Comparison of ENCODE assay signal across 8 cellular contexts in genomic region chr1:173823776-173824314, GRCh38. TPM values are rescaled to one million over a fixed set of nuclear protein-coding genes. Genes with fewer than 3 reads are reported as not detected.
A peak's percentile ranks its signal among the peaks of the same experiment; 100 is the strongest.
DNase-seq lines count a peak whose midpoint lies in the region; ATAC-seq and TF ChIP-seq lines count a peak whose summit lies in the region.

No MANE protein-coding gene starts in this region.

- no peaks in the 10 kb centered on the region for H3K9me3 ChIP-seq in hepatocyte (ENCODE audit: low read depth)

- peak; percentile 65 for ATAC-seq in activated CD8-positive, alpha-beta memory T cell treated with anti-CD3 and anti-CD28 coated beads, Interleukin-2, amount 10 ng/mL, durations not matched to agents 7 days and 5 days
- ATAC-seq in HG02938 (IDR thresholded peaks at IDR 0.05; ENCODE audit: unreplicated experiment) (peak; percentile 30), WTC11 (peak; percentile 54)
- peak in 1 of 2 donors; percentile 40 for ATAC-seq in stimulated activated naive B cell treated with anti-CD40 and anti-IgM and Interleukin-4, amounts not matched to agents 10 μg/mL and 1 μg/mL and 100 μg/mL, for 72 hours (replicated peaks)

- no peaks in the 10 kb centered on the region for H4K20me1 ChIP-seq in hepatocyte (ENCODE audit: insufficient read depth, poor library complexity, severe bottlenecking)

- H3K27ac Mint-ChIP-seq in activated CD8-positive, alpha-beta memory T cell treated with anti-CD3 and anti-CD28 coated beads, Interleukin-2, amount 10 ng/mL, durations not matched to agents 7 days and 5 days: peak overlapping the region; percentile 98
- peak overlapping the region; percentile 99 for H3K27ac Mint-ChIP-seq in WTC11
- peak overlapping the region; percentile 99 for H3K27ac Mint-ChIP-seq in stimulated activated naive B cell treated with anti-CD40 and anti-IgM and Interleukin-4, amounts not matched to agents 10 μg/mL and 1 μg/mL and 100 μg/mL, for 72 hours

- H3K4me1 Mint-ChIP-seq in activated CD8-positive, alpha-beta memory T cell treated with anti-CD3 and anti-CD28 coated beads, Interleukin-2, amount 10 ng/mL, durations not matched to agents 7 days and 5 days: peaks cover 60% of the 10 kb centered on the region
- peaks cover 16% of the 10 kb centered on the region for H3K4me1 Mint-ChIP-seq in WTC11
- H3K4me1 Mint-ChIP-seq in stimulated activated naive B cell treated with anti-CD40 and anti-IgM and Interleukin-4, amounts not matched to agents 10 μg/mL and 1 μg/mL and 100 μg/mL, for 72 hours: peaks cover 20 to 43% of the 10 kb centered on the region in 2 donors

- POLR2A ChIA-PET in WTC11 (lab: Charles Lee): interaction anchor here (0.6 to 2.2 kb wide), 8 partner anchors 23 to 394 kb away, joined by 3 to 19 read pairs (median 4); partner anchors contain the start of genes GAS5, KLHL20, PRDX6 and ZBTB37

- H3K9me2 ChIP-seq in hepatocyte (replicated peaks; ENCODE audit: insufficient read depth): no peaks in the 10 kb centered on the region

- H3K36me3 Mint-ChIP-seq in activated CD8-positive, alpha-beta memory T cell treated with anti-CD3 and anti-CD28 coated beads, Interleukin-2, amount 10 ng/mL, durations not matched to agents 7 days and 5 days: peaks cover 41% of the 10 kb centered on the region
- H3K36me3 Mint-ChIP-seq in WTC11: peaks cover 31% of the 10 kb centered on the region
- peaks cover 13 to 20% of the 10 kb centered on the region in 2 donors for H3K36me3 Mint-ChIP-seq in stimulated activated naive B cell treated with anti-CD40 and anti-IgM and Interleukin-4, amounts not matched to agents 10 μg/mL and 1 μg/mL and 100 μg/mL, for 72 hours

- H3K4me2 ChIP-seq in hepatocyte: peak overlapping the region; percentile 88

- peak overlapping the region; percentile 51 for H2AFZ ChIP-seq in hepatocyte

- CTCF ChIA-PET in activated CD8-positive, alpha-beta memory T cell treated with anti-CD3 and anti-CD28 coated beads, Interleukin-2, amount 10 ng/mL, durations not matched to agents 7 days and 5 days (lab: Charles Lee): interaction anchor here (0.7 to 3.4 kb wide), 15 partner anchors 28 to 439 kb away, joined by 3 to 35 read pairs (median 3); partner anchors contain the start of genes GAS5, KLHL20 and PRDX6
- CTCF ChIA-PET in WTC11 (lab: Charles Lee): interaction anchor here (0.6 to 3.6 kb wide), 5 partner anchors 45 to 459 kb away, joined by 3 to 11 read pairs (median 3); partner anchors contain the start of genes PRDX6 and ZBTB37

- H3K27me3 ChIP-seq in hepatocyte: no peaks in the 10 kb centered on the region

- H3K4me3 Mint-ChIP-seq in activated CD8-positive, alpha-beta memory T cell treated with anti-CD3 and anti-CD28 coated beads, Interleukin-2, amount 10 ng/mL, durations not matched to agents 7 days and 5 days: peak overlapping the region; percentile 98
- peak overlapping the region; percentile 99 for H3K4me3 Mint-ChIP-seq in WTC11
- peak overlapping the region; percentile 93 to 98 for H3K4me3 Mint-ChIP-seq in stimulated activated naive B cell treated with anti-CD40 and anti-IgM and Interleukin-4, amounts not matched to agents 10 μg/mL and 1 μg/mL and 100 μg/mL, for 72 hours

- no peaks in the 10 kb centered on the region for H3K27me3 Mint-ChIP-seq in activated CD8-positive, alpha-beta memory T cell treated with anti-CD3 and anti-CD28 coated beads, Interleukin-2, amount 10 ng/mL, durations not matched to agents 7 days and 5 days
- no peaks in the 10 kb centered on the region for H3K27me3 Mint-ChIP-seq in WTC11 (ENCODE audit: low read depth)
- H3K27me3 Mint-ChIP-seq in stimulated activated naive B cell treated with anti-CD40 and anti-IgM and Interleukin-4, amounts not matched to agents 10 μg/mL and 1 μg/mL and 100 μg/mL, for 72 hours: no peaks in the 10 kb centered on the region

- H3K27ac ChIP-seq in hepatocyte: peak overlapping the region; percentile 49

- H3K79me2 ChIP-seq in hepatocyte: peaks cover 56% of the 10 kb centered on the region

- TF ChIP-seq CTCF in WTC11 (IDR thresholded peaks at IDR 0.05) (no peak), hepatocyte (IDR thresholded peaks at IDR 0.05; ENCODE audit: poor library complexity) (no peak)

- H3K36me3 ChIP-seq in hepatocyte (replicated peaks; ENCODE audit: insufficient read depth, low read depth): no peaks in the 10 kb centered on the region

- peak; percentile 41 for DNase-seq in activated CD8-positive, alpha-beta memory T cell treated with anti-CD3 and anti-CD28 coated beads, Interleukin-2, amount 10 ng/mL, durations not matched to agents 7 days and 5 days
- no peak for DNase-seq in activated CD8-positive, alpha-beta memory T cell treated with anti-CD3 and anti-CD28 coated beads, Interleukin-2, amount 50 U/mL, for 4 hours
- DNase-seq in WTC11 (ENCODE audit: low spot score) (no peak), hepatocyte (ENCODE audit: low spot score) (no peak), NCI-H774 (lab: John Stamatoyannopoulos, UW) (no peak), SW480 (ENCODE audit: low spot score) (no peak)
- DNase-seq in stimulated activated naive B cell treated with anti-CD40 and anti-IgM and Interleukin-4, amounts not matched to agents 10 μg/mL and 1 μg/mL and 100 μg/mL, for 72 hours: no peak

- H3K4me3 ChIP-seq in hepatocyte: peak overlapping the region; percentile 64

- H3K4me1 ChIP-seq in hepatocyte (ENCODE audit: insufficient read depth): peaks cover 5% of the 10 kb centered on the region

- H3K9me3 Mint-ChIP-seq in activated CD8-positive, alpha-beta memory T cell treated with anti-CD3 and anti-CD28 coated beads, Interleukin-2, amount 10 ng/mL, durations not matched to agents 7 days and 5 days (ENCODE audit: low read depth): no peaks in the 10 kb centered on the region
- no peaks in the 10 kb centered on the region for H3K9me3 Mint-ChIP-seq in WTC11
- H3K9me3 Mint-ChIP-seq in stimulated activated naive B cell treated with anti-CD40 and anti-IgM and Interleukin-4, amounts not matched to agents 10 μg/mL and 1 μg/mL and 100 μg/mL, for 72 hours: no peaks in the 10 kb centered on the region

- WGBS in hepatocyte (ENCODE audit: low lambda C conversion rate, missing lambda C conversion rate): under 1% methylated on average over 25 of the region's 25 CpGs

TF ChIP-seq in WTC11, 78 proteins besides CTCF, POLR2A, EP300 and RAD21:
- TF ChIP-seq EMX1 (CRISPR knock-in tag; IDR thresholded peaks at IDR 0.05): no peak
- TF ChIP-seq SP1 (CRISPR knock-in tag; conservative IDR thresholded peaks at IDR 0.05): 0 out of 2 replicates have a peak, but pooled peaks have one; percentile 10

RNA-seq across cellular contexts. Expression of gene DARS2, which starts 0.6 kb away (rescaled TPM):
- total RNA-seq in activated CD8-positive, alpha-beta memory T cell treated with anti-CD3 and anti-CD28 coated beads, Interleukin-2, amount 10 ng/mL, durations not matched to agents 7 days and 5 days: 10 to 100 TPM; 28.7 to 32.3 TPM
- 37.5 to 40.1 TPM (median 38.0 TPM) in 3 replicates for total RNA-seq in WTC11 (2021)
- total RNA-seq in hepatocyte: 17.4 and 17.7 TPM in 2 replicates
- 9.5 and 13.1 TPM in 2 replicates for polyA plus RNA-seq in hepatocyte

RNA-seq across cellular contexts. Expression of gene CENPL, which starts 0.8 kb away (rescaled TPM):
- total RNA-seq in activated CD8-positive, alpha-beta memory T cell treated with anti-CD3 and anti-CD28 coated beads, Interleukin-2, amount 10 ng/mL, durations not matched to agents 7 days and 5 days: 10 to 100 TPM; 35.4 to 42.0 TPM
- total RNA-seq in WTC11 (2021) (17.2 to 20.1 TPM (median 18.3 TPM) in 3 replicates), hepatocyte (6.1 and 8.4 TPM in 2 replicates)
- polyA plus RNA-seq in hepatocyte: 4.2 and 5.8 TPM in 2 replicates

RNA-seq across cellular contexts. Expression of gene GAS5, which starts 43.9 kb away (rescaled TPM):
- 100 to 1,000 TPM; 418 to 494 TPM for total RNA-seq in activated CD8-positive, alpha-beta memory T cell treated with anti-CD3 and anti-CD28 coated beads, Interleukin-2, amount 10 ng/mL, durations not matched to agents 7 days and 5 days
- 818 to 891 TPM (median 878 TPM) in 3 replicates for total RNA-seq in WTC11 (2021)
- 495 and 553 TPM in 2 replicates for total RNA-seq in hepatocyte
- polyA plus RNA-seq in hepatocyte: 162 and 174 TPM in 2 replicates

RNA-seq across cellular contexts. Expression of gene ZBTB37, which starts 44.3 kb away (rescaled TPM):
- total RNA-seq in activated CD8-positive, alpha-beta memory T cell treated with anti-CD3 and anti-CD28 coated beads, Interleukin-2, amount 10 ng/mL, durations not matched to agents 7 days and 5 days: 10 to 100 TPM in 1 of 2 experiments, 1 to 10 TPM in 1; 9.5 to 13.3 TPM
- 14.0 to 15.5 TPM (median 14.4 TPM) in 3 replicates for total RNA-seq in WTC11 (2021)
- 9.2 and 9.3 TPM in 2 replicates for total RNA-seq in hepatocyte
- polyA plus RNA-seq in hepatocyte: 0.99 and 1.0 TPM in 2 replicates
